ENCODE assay signal across 8 cellular contexts in the genomic region with DNA sequence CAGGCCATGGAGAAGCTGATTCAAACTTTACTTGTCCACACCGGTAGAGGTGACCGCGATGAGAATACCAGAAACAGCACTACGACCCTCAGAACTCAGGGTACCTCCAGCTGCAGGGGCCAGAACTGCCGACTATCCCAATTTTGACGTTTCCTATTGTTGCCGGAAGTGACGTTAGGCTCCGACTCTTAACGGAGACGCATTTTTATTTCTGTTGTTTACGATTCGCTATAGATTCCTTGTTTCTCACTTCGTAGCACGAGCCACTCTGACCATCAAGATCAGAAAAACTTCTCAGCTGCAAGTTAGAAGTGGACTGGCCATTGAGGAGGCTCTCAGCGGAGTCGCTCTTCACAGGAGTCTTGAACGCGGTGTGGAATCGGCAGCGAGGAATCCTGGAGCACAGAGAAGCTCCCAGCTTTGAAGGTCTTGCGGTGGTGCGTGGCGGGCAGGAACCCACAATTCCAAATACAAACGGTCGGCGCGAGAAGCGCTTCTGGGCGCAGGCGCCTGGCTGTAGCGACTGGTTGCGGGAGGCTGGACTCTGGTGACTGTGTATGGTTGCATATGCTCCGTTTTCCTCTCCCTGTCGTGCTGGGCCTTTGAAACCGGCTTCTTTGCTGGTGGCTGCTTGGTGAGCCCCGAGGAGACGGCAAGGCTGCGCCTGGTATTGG. TPM values are rescaled to one million over a fixed set of nuclear protein-coding genes. Genes with fewer than 3 reads are reported as not detected.
A peak's percentile ranks its signal among the peaks of the same experiment; 100 is the strongest.
DNase-seq lines count a peak whose midpoint lies in the region; ATAC-seq and TF ChIP-seq lines count a peak whose summit lies in the region.

A gene with protein sequence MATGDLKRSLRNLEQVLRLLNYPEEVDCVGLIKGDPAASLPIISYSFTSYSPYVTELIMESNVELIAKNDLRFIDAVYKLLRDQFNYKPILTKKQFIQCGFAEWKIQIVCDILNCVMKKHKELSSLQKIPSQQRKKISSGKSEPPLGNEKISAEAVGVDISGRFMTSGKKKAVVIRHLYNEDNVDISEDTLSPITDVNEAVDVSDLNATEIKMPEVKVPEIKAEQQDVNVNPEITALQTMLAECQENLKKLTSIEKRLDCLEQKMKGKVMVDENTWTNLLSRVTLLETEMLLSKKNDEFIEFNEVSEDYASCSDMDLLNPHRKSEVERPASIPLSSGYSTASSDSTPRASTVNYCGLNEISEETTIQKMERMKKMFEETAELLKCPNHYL (plus strand): TSS at position 405 of the 674 bp plus-strand sequence. CDS start 15,211 bp downstream, outside the sequence.
A gene with protein sequence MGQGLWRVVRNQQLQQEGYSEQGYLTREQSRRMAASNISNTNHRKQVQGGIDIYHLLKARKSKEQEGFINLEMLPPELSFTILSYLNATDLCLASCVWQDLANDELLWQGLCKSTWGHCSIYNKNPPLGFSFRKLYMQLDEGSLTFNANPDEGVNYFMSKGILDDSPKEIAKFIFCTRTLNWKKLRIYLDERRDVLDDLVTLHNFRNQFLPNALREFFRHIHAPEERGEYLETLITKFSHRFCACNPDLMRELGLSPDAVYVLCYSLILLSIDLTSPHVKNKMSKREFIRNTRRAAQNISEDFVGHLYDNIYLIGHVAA (minus strand): TSS at position 161 of the 674 bp plus-strand sequence. CDS start 20,575 bp downstream, outside the sequence.

- no peaks in the 10 kb centered on the region for H3K27me3 ChIP-seq in mammary epithelial cell (ENCODE audit: insufficient read depth, low read length)

- peaks cover 74% of the 10 kb centered on the region for H3K79me2 ChIP-seq in mammary epithelial cell (ENCODE audit: insufficient read depth, low read length)

- in situ Hi-C loops in mammary epithelial cell (cut with MboI; ENCODE audit: low sequenced_read_pairs in 2 of 2) = no loop called here

- H3K4me2 ChIP-seq in mammary epithelial cell (ENCODE audit: insufficient read depth, low read depth, low read length) = peak within 1 kb of the TSS; percentile 92

- peak within 1 kb of the TSS; percentile 76 for H3K4me3 ChIP-seq in WI38 (ENCODE audit: low read depth, low read length)
- H3K4me3 ChIP-seq in mammary epithelial cell (replicated peaks in 1 of 3; ENCODE audit: insufficient read depth in 1 of 3, low read depth in 2 of 3, low read length in 3 of 3) = peak within 1 kb of the TSS; percentile 78 to 94 (median 81)

- H2AFZ ChIP-seq in mammary epithelial cell (ENCODE audit: low read depth, low read length) = peak within 1 kb of the TSS; percentile 95

- H3K9ac ChIP-seq in mammary epithelial cell (ENCODE audit: insufficient read depth, low read length) = peak within 1 kb of the TSS; percentile 98

- intact Hi-C loops in mammary epithelial cell (cut with micrococcal nuclease) = loop anchor here (1.0 to 10.0 kb wide), 3 partner anchors 23 to 949 kb away; a partner anchor contains a TSS

- no peaks in the 10 kb centered on the region for H3K9me3 ChIP-seq in mammary epithelial cell (replicated peaks; ENCODE audit: insufficient read depth, low read length)

- no TSS peak for BruUV-seq in mammary epithelial cell (replicated peaks; lab: Mats Ljungman, UMichigan)

- CTCF ChIA-PET in mammary epithelial cell (lab: Charles Lee; ENCODE audit: low non-redundant PET) = interaction anchor here (0.5 kb wide), 2 partner anchors 129 to 349 kb away, joined by 3 read pairs; no protein-coding TSS in a partner anchor

- dilution Hi-C loops in mammary epithelial cell (cut with HindIII; ENCODE audit: low sequenced_read_pairs) = no loop called here

- H3K4me1 ChIP-seq in mammary epithelial cell (ENCODE audit: insufficient read depth, low read length) = peaks cover 3% of the 10 kb centered on the region

- no peaks in the 10 kb centered on the region for H3K36me3 ChIP-seq in mammary epithelial cell (ENCODE audit: insufficient read depth, low read length)

- no peak for TF ChIP-seq CTCF in WI38 (IDR thresholded peaks at IDR 0.05; ENCODE audit: low read depth, low read length)
- no peak for TF ChIP-seq CTCF in mammary epithelial cell (conservative IDR thresholded peaks at IDR 0.05 in 1 of 2, IDR thresholded peaks at IDR 0.05 in 1 of 2; ENCODE audit: extremely low read depth in 1 of 2, insufficient read depth in 1 of 2, low read depth in 1 of 2, low read length in 2 of 2)

- ATAC-seq in GM18519 (IDR thresholded peaks at IDR 0.05; ENCODE audit: low FRiP score, unreplicated experiment) (peak; percentile 25), HG03064 (IDR thresholded peaks at IDR 0.05; ENCODE audit: low read depth, unreplicated experiment) (peak; percentile 62)

- peak; percentile 70 for DNase-seq in A172 (ENCODE audit: low spot score)
- DNase-seq in NCI-H2171 (lab: John Stamatoyannopoulos, UW) = peak; percentile 38
- DNase-seq in mammary epithelial cell = peak; percentile 73
- peak; percentile 92 for DNase-seq in inferior parietal cortex (ENCODE audit: extremely low spot score)
- DNase-seq in smooth muscle cell of the brain vasculature (ENCODE audit: low read depth, low spot score) = peak; percentile 57

- peak within 1 kb of the TSS; percentile 96 for H3K27ac ChIP-seq in mammary epithelial cell (ENCODE audit: insufficient read depth, low read depth, low read length)

- 2% methylated on average over 29 of the region's 39 CpGs for whole genome bisulfite sequencing in mammary epithelial cell (ENCODE audit: low coverage, missing lambda C conversion rate)

- no peaks in the 10 kb centered on the region for H4K20me1 ChIP-seq in mammary epithelial cell (ENCODE audit: insufficient read depth, low read length)

RNA-seq across cellular contexts. Expression of the first gene that starts in this region (rescaled TPM):
- total RNA-seq in A172 (2014; rRNA removed; shearing (Covaris generic)) = 14.1 and 18.2 TPM in 2 replicates
- total RNA-seq in mammary epithelial cell = 10 to 100 TPM; 12.2 to 15.3 TPM
- 3.5 TPM for polyA plus RNA-seq in mammary epithelial cell
- polyA minus RNA-seq in mammary epithelial cell = 8.1 TPM

RNA-seq across cellular contexts. Expression of the second gene that starts in this region (rescaled TPM):
- total RNA-seq in A172 (2014; rRNA removed; shearing (Covaris generic)) = 13.9 and 21.8 TPM in 2 replicates
- total RNA-seq in mammary epithelial cell = 10 to 100 TPM; 15.3 to 20.7 TPM
- polyA plus RNA-seq in mammary epithelial cell = 9.7 TPM
- polyA minus RNA-seq in mammary epithelial cell = 2.7 TPM

Comparison
In these comparisons a context has a peak if more than half of its experiments do, and no peak if none do; other contexts are left out.
1. Peak in every context shown above with its lines: DNase-seq, ATAC-seq, H3K4me3 ChIP-seq and H3K27ac ChIP-seq.
2. DNase-seq: peak in every context shown above with its lines; median percentile 92 in inferior parietal cortex; 73 in mammary epithelial cell; 70 in A172; 57 in smooth muscle cell of the brain vasculature; 38 in NCI-H2171.